ENCODE assay signal across 21 cellular contexts in the genomic region with DNA sequence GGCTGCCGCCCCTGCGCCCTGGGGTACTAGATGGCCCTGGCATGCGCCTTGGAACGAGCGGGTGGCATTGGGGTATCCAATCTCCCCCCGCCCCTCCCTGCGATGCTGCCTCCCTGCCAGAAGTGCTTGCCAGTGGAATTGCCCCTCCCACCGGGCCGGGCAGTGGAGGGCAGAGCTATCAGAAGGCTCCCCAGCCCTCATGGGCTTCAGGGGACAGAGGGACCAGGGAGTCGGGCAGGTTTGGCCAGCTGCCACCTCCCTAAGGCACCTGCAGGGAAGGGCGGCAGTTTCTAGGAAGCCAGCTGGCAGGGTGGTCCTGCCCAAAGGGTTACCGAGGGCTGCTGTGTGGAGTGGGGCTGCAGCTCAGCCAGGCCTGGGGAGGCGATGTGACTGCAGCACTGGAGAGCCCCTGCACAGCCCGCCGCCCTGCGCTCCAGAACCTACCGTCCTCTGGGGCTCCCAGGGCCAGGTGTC. TPM values are rescaled to one million over a fixed set of nuclear protein-coding genes. Genes with fewer than 3 reads are reported as not detected.
A peak's percentile ranks its signal among the peaks of the same experiment; 100 is the strongest.
DNase-seq lines count a peak whose midpoint lies in the region; ATAC-seq and TF ChIP-seq lines count a peak whose summit lies in the region.
"Had no signal": no experiment of that assay in that cellular context is flagged by ENCODE, and none has a peak within 500 bp of the region (broad histone marks: within the 10 kb centered on the region; RNA-seq: fewer than 3 reads in every experiment).

No MANE protein-coding gene starts in this region.

- H3K9me3 ChIP-seq in mucosa of descending colon (no peaks in the 10 kb centered on the region), esophagus squamous epithelium (no peaks in the 10 kb centered on the region)
- H3K9me3 ChIP-seq: HAP-1, spleen had no signal

- WGBS in esophagus squamous epithelium, 2 donors, result 63% methylated on average over 2 of the region's 17 CpGs; no CpG with 5 or more reads in 1 of the 2 donors

- no peaks in the 10 kb centered on the region for H3K36me3 ChIP-seq in mucosa of descending colon (ENCODE audit: low read depth)
- H3K36me3 ChIP-seq in esophagus squamous epithelium, result no peaks in the 10 kb centered on the region
- H3K36me3 ChIP-seq: HAP-1, spleen had no signal

- TF ChIP-seq CTCF in mucosa of descending colon (IDR thresholded peaks at IDR 0.05) (no peak), esophagus squamous epithelium (IDR thresholded peaks at IDR 0.05) (no peak)

- TF ChIP-seq POLR2A in esophagus squamous epithelium (IDR thresholded peaks at IDR 0.05), result no peak

- DNase-seq in DMS53 (lab: John Stamatoyannopoulos, UW) (peak; percentile 55), DMS53 treated with DMSO at 0.1 percent for 48 hours (lab: John Stamatoyannopoulos, UW; ENCODE audit: unreplicated experiment) (no peak), NCI-H524 treated with DMSO at 0.1 percent for 48 hours (lab: John Stamatoyannopoulos, UW) (peak; percentile 27), mucosa of descending colon (no peak), NCI-H1694 treated with DMSO at 0.1 percent for 48 hours (lab: John Stamatoyannopoulos, UW) (no peak), middle frontal gyrus (ENCODE audit: extremely low spot score, low spot score) (no peak), esophagus squamous epithelium (lab: John Stamatoyannopoulos, UW) (no peak)
- DNase-seq: 8988T; activated CD4-positive, alpha-beta T cell treated with anti-CD3 and anti-CD28 coated beads, Interleukin-2, amount 10 ng/mL, durations not matched to agents 24 days and 14 days; activated CD8-positive, alpha-beta memory T cell treated with anti-CD3 and anti-CD28 coated beads, Interleukin-2, amount 10 ng/mL, durations not matched to agents 7 days and 5 days; activated naive CD4-positive, alpha-beta T cell treated with anti-CD3 and anti-CD28 coated beads, Interleukin-2, amount 10 ng/mL, durations not matched to agents 7 days and 5 days; anterior cingulate cortex; Karpas-422; naive B cell; PC-9; spleen; stimulated activated CD4-positive, alpha-beta T cell treated with anti-CD3 and anti-CD28 coated beads, Interleukin-4, amount 100 ng/mL, for 24 hours; stimulated activated naive CD8-positive, alpha-beta T cell treated with anti-CD3 and anti-CD28 coated beads, Interleukin-15, Interleukin-2, amounts not matched to agents 100 U/mL and 50 U/mL, for 24 hours; T-helper 17 cell had no signal

- no peak for TF ChIP-seq EP300 in Ishikawa (IDR thresholded peaks at IDR 0.05; ENCODE audit: borderline replicate concordance)

- no peak overlapping the region for H3K27ac ChIP-seq in esophagus squamous epithelium
- H3K27ac ChIP-seq: PC-9, spleen had no signal

- no peak for TF ChIP-seq RAD21 in Ishikawa (IDR thresholded peaks at IDR 0.05; ENCODE audit: low read depth)

- H3K4me3 ChIP-seq in mucosa of descending colon (no peak overlapping the region), esophagus squamous epithelium (no peak overlapping the region)
- H3K4me3 ChIP-seq: HAP-1, PC-9, spleen had no signal

- H3K4me1 ChIP-seq in mucosa of descending colon (ENCODE audit: low read depth) (peaks cover 46% of the 10 kb centered on the region), esophagus squamous epithelium (peaks cover 4 to 43% (median 17%) of the 10 kb centered on the region in 3 donors)
- H3K4me1 ChIP-seq: HAP-1 had no signal

- intact Hi-C loops in mucosa of descending colon (cut with DNase I, micrococcal nuclease) (no loop called here), esophagus squamous epithelium (cut with DNase I) (no loop called here)

- ATAC-seq in mucosa of descending colon, result peak; percentile 1
- ATAC-seq: activated CD8-positive, alpha-beta memory T cell treated with anti-CD3 and anti-CD28 coated beads, Interleukin-2, amount 10 ng/mL, durations not matched to agents 7 days and 5 days; stimulated activated naive CD8-positive, alpha-beta T cell treated with anti-CD3 and anti-CD28 coated beads, Interleukin-15, Interleukin-2, amounts not matched to agents 100 U/mL and 50 U/mL, for 24 hours; T-helper 17 cell had no signal

- peaks cover 0 to 56% (median 0%) of the 10 kb centered on the region in 4 donors for H3K27me3 ChIP-seq in esophagus squamous epithelium

TF ChIP-seq in Ishikawa, 13 proteins besides CTCF, POLR2A, EP300 and RAD21:
- TF ChIP-seq NFIC (IDR thresholded peaks at IDR 0.05) (0 out of 2 replicates have a peak, but pooled peaks have one; percentile 48), FOXM1 (IDR thresholded peaks at IDR 0.05; ENCODE audit: borderline replicate concordance, low read depth) (no peak)
TF ChIP-seq in Ishikawa: peak in this region for 1.

RNA-seq across cellular contexts. Expression of a gene that starts 52.8 kb away (rescaled TPM):
- total RNA-seq in mucosa of descending colon, result 10 to 100 TPM; 15.9 to 43.4 (median 18.9) TPM
- 10 to 100 TPM in 2 of 4 donors, 1 to 10 TPM in 2; 5.2 to 41.2 (median 21.2) TPM for total RNA-seq in esophagus squamous epithelium

Comparison
In these comparisons a context has a peak if more than half of its experiments do, and no peak if none do; other contexts are left out.
1. DNase-seq: peak in DMS53 (single experiment) and NCI-H524 treated with DMSO at 0.1 percent for 48 hours (single experiment); none in DMS53 treated with DMSO at 0.1 percent for 48 hours (single experiment), mucosa of descending colon (0 of 3), NCI-H1694 treated with DMSO at 0.1 percent for 48 hours (single experiment), middle frontal gyrus (single experiment) and esophagus squamous epithelium (single experiment).